In the genomic region with DNA sequence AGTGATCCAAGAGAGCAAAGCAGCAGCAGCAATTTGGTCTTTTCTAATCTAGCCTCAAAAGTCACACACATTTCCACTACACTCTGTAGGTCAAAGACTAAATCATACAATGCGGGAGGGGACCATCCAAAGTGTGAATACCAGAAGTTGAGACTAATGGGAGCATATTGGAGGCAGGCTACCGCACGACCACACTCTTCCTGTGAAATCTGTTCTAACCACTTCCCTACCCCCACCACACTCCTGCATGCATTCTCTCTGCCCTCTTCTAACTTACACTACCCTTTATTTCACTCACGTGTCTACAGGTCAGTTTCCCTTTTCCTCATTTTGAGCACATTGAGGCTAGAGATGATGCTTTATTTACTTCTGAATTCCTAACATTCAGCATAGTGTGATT, we compare ENCODE assay signal across 24 cellular contexts. TPM values are rescaled to one million over a fixed set of nuclear protein-coding genes. Genes with fewer than 3 reads are reported as not detected.
"Had no signal": no experiment of that assay in that cellular context is flagged by ENCODE, and none has a peak within 500 bp of the region (broad histone marks: within the 10 kb centered on the region; RNA-seq: fewer than 3 reads in every experiment).

No MANE protein-coding gene starts in this region.

- H3K27me3 Mint-ChIP-seq: activated naive CD4-positive, alpha-beta T cell treated with anti-CD3 and anti-CD28 coated beads, Interleukin-2, amount 10 ng/mL, durations not matched to agents 7 days and 5 days had no signal

- H3K4me3 ChIP-seq: cardiac muscle cell, PC-9 had no signal

- H3K36me3 ChIP-seq: brain microvascular endothelial cell, cardiac muscle cell had no signal

- FAIRE-seq: TTC549 had no signal

- H3K9me3 Mint-ChIP-seq: activated CD4-positive, alpha-beta memory T cell treated with anti-CD3 and anti-CD28 coated beads for 36 hours; activated CD4-positive, alpha-beta T cell treated with anti-CD3 and anti-CD28 coated beads, Interleukin-2, amount 10 ng/mL, durations not matched to agents 7 days and 5 days; activated naive CD4-positive, alpha-beta T cell treated with anti-CD3 and anti-CD28 coated beads, Interleukin-2, amount 10 ng/mL, durations not matched to agents 7 days and 5 days; activated naive CD8-positive, alpha-beta T cell treated with anti-CD3 and anti-CD28 coated beads for 36 hours; activated T-cell treated with anti-CD3 and anti-CD28 coated beads, Interleukin-2, amount 50 U/mL, for 72 hours; activated T-helper 2 cell treated with anti-CD3 and anti-CD28 coated beads, Interferon-gamma antibody, Interleukin-2, Interleukin-4, amounts not matched to agents 10 μg/mL and 5 μg/mL and 100 μg/mL, durations not matched to agents 14 hours and 24 hours and 36 hours had no signal

- H3K36me3 Mint-ChIP-seq: activated CD4-positive, alpha-beta memory T cell treated with anti-CD3 and anti-CD28 coated beads for 36 hours; activated naive CD4-positive, alpha-beta T cell treated with anti-CD3 and anti-CD28 coated beads, Interleukin-2, amount 10 ng/mL, durations not matched to agents 7 days and 5 days; activated naive CD8-positive, alpha-beta T cell treated with anti-CD3 and anti-CD28 coated beads for 36 hours had no signal

- DNase-seq: activated CD4-positive, alpha-beta memory T cell treated with anti-CD3 and anti-CD28 coated beads for 36 hours; activated CD4-positive, alpha-beta T cell treated with anti-CD3 and anti-CD28 coated beads, Interleukin-2, amount 10 ng/mL, durations not matched to agents 7 days and 5 days; activated CD4-positive, CD25-positive, alpha-beta regulatory T cell; activated gamma-delta T cell treated with Interleukin-2 at 50 U/mL for 16 hours; activated naive CD4-positive, alpha-beta T cell treated with anti-CD3 and anti-CD28 coated beads, Interleukin-2, amount 10 ng/mL, durations not matched to agents 7 days and 5 days; activated naive CD8-positive, alpha-beta T cell treated with anti-CD3 and anti-CD28 coated beads for 36 hours; activated T-cell treated with anti-CD3 and anti-CD28 coated beads for 4 hours; activated T-cell treated with anti-CD3 and anti-CD28 coated beads, Interleukin-2, amount 50 U/mL, for 72 hours; brain microvascular endothelial cell; Karpas-422; MM.1S; NCI-H1105; NCI-H1436; NCI-H187 treated with DMSO at 0.1 percent for 48 hours; NCI-H2081 treated with DMSO at 0.1 percent for 48 hours; NCI-H446; PC-9; SHP77 treated with DMSO at 0.1 percent for 48 hours; T-helper 17 cell; T-helper 9 cell had no signal

- H2AFZ ChIP-seq: PC-9 had no signal

- ATAC-seq: activated T-cell treated with anti-CD3 and anti-CD28 coated beads, Interleukin-2, amount 50 U/mL, for 72 hours; T-helper 17 cell had no signal

- H3K27ac Mint-ChIP-seq: activated CD4-positive, alpha-beta memory T cell treated with anti-CD3 and anti-CD28 coated beads for 36 hours; activated CD4-positive, alpha-beta T cell treated with anti-CD3 and anti-CD28 coated beads, Interleukin-2, amount 10 ng/mL, durations not matched to agents 7 days and 5 days; activated naive CD4-positive, alpha-beta T cell treated with anti-CD3 and anti-CD28 coated beads, Interleukin-2, amount 10 ng/mL, durations not matched to agents 7 days and 5 days; activated naive CD8-positive, alpha-beta T cell treated with anti-CD3 and anti-CD28 coated beads for 36 hours; activated T-cell treated with anti-CD3 and anti-CD28 coated beads, Interleukin-2, amount 50 U/mL, for 72 hours; activated T-helper 2 cell treated with anti-CD3 and anti-CD28 coated beads, Interferon-gamma antibody, Interleukin-2, Interleukin-4, amounts not matched to agents 10 μg/mL and 5 μg/mL and 100 μg/mL, durations not matched to agents 14 hours and 24 hours and 36 hours; T-helper 17 cell had no signal

- H3K4me3 Mint-ChIP-seq: activated CD4-positive, alpha-beta memory T cell treated with anti-CD3 and anti-CD28 coated beads for 36 hours; activated CD4-positive, alpha-beta T cell treated with anti-CD3 and anti-CD28 coated beads, Interleukin-2, amount 10 ng/mL, durations not matched to agents 7 days and 5 days; activated naive CD4-positive, alpha-beta T cell treated with anti-CD3 and anti-CD28 coated beads, Interleukin-2, amount 10 ng/mL, durations not matched to agents 7 days and 5 days; activated naive CD8-positive, alpha-beta T cell treated with anti-CD3 and anti-CD28 coated beads for 36 hours; activated T-cell treated with anti-CD3 and anti-CD28 coated beads, Interleukin-2, amount 50 U/mL, for 72 hours; T-helper 17 cell had no signal

- H3K4me1 Mint-ChIP-seq: activated naive CD8-positive, alpha-beta T cell treated with anti-CD3 and anti-CD28 coated beads for 36 hours had no signal

- H3K4me2 ChIP-seq: PC-9 had no signal

- H3K27ac ChIP-seq: brain microvascular endothelial cell, cardiac muscle cell, PC-9 had no signal

- H3K27me3 ChIP-seq: brain microvascular endothelial cell, cardiac muscle cell had no signal

RNA-seq across cellular contexts. Expression of a gene that starts 23.7 kb away (rescaled TPM):
- total RNA-seq: activated CD4-positive, alpha-beta memory T cell treated with anti-CD3 and anti-CD28 coated beads for 36 hours; activated CD4-positive, alpha-beta T cell treated with anti-CD3 and anti-CD28 coated beads, Interleukin-2, amount 10 ng/mL, durations not matched to agents 7 days and 5 days; activated CD8-positive, alpha-beta memory T cell treated with anti-CD3 and anti-CD28 coated beads for 36 hours; activated naive CD8-positive, alpha-beta T cell treated with anti-CD3 and anti-CD28 coated beads for 36 hours; T-helper 17 cell had no signal
